ENCODE assay signal across 8 cellular contexts in genomic region chr1:75203415-75204277, GRCh38.
A peak's percentile ranks its signal among the peaks of the same experiment; 100 is the strongest.
DNase-seq lines count a peak whose midpoint lies in the region; ATAC-seq and TF ChIP-seq lines count a peak whose summit lies in the region.

No MANE protein-coding gene starts in this region.

- no peak overlapping the region for H3K4me3 ChIP-seq in Jurkat, Clone E6-1 (ENCODE audit: low read length)
- no peak overlapping the region for H3K4me3 ChIP-seq in fibroblast of mammary gland (ENCODE audit: control insufficient read depth, low read depth, low read length)

- peak; percentile 93 for ATAC-seq in GM21723 (IDR thresholded peaks at IDR 0.05; ENCODE audit: unreplicated experiment)

- TF ChIP-seq CTCF in fibroblast of mammary gland (conservative IDR thresholded peaks at IDR 0.05; ENCODE audit: control insufficient read depth, insufficient read depth, low read depth, low read length), result peak; percentile 87

- DNase-seq in SHP77 (lab: John Stamatoyannopoulos, UW), result peak; percentile 18 to 27
- no peak for DNase-seq in SHP77 treated with DMSO at 0.1 percent for 48 hours (lab: John Stamatoyannopoulos, UW)
- DNase-seq in Jurkat, Clone E6-1 (ENCODE audit: low read depth, low spot score), result peak; percentile 57
- DNase-seq in RPMI8226, result peak; percentile 30
- peak; percentile 54 for DNase-seq in fibroblast of mammary gland (ENCODE audit: low read depth)
- DNase-seq in pons (ENCODE audit: low spot score), result peak; percentile 60
- no peak for DNase-seq in activated CD4-positive, alpha-beta T cell treated with anti-CD3 and anti-CD28 coated beads, Interleukin-2, amount 50 U/mL, for 1 hour

Comparison
In these comparisons a context has a peak if more than half of its experiments do, and no peak if none do; other contexts are left out.
1. DNase-seq: peak in SHP77 (2 of 2), Jurkat, Clone E6-1 (single experiment), RPMI8226 (single experiment), fibroblast of mammary gland (single experiment) and pons (single experiment); none in SHP77 treated with DMSO at 0.1 percent for 48 hours (single experiment) and activated CD4-positive, alpha-beta T cell treated with anti-CD3 and anti-CD28 coated beads, Interleukin-2, amount 50 U/mL, for 1 hour (single experiment).